1 cellular context compared by ENCODE assay signal in genomic region chr16:14251419-14251818, GRCh38.
TF ChIP-seq lines count a peak whose summit lies in the region.

No MANE protein-coding gene starts in this region.

TF ChIP-seq in GM12878, 131 proteins besides CTCF, POLR2A, EP300 and RAD21 (continued from another document):
- TF ChIP-seq ZBTB40 (IDR thresholded peaks at IDR 0.05; ENCODE audit: borderline replicate concordance) = peak; percentile 68
